ENCODE assay signal across 7 cellular contexts in genomic region chr9:97502222-97502983, GRCh38. TPM values are rescaled to one million over a fixed set of nuclear protein-coding genes. Genes with fewer than 3 reads are reported as not detected.
DNase-seq lines count a peak whose midpoint lies in the region; ATAC-seq and TF ChIP-seq lines count a peak whose summit lies in the region.

No MANE protein-coding gene starts in this region.

- peak overlapping the region; percentile 92 for H2AFZ ChIP-seq in PC-3 (ENCODE audit: low read length)

- TF ChIP-seq CTCF in PC-3 (conservative IDR thresholded peaks at IDR 0.05; ENCODE audit: low read depth, low read length), result no peak
- no peak for TF ChIP-seq CTCF in mucosa of descending colon (IDR thresholded peaks at IDR 0.05)

- no peak overlapping the region for H3K9ac ChIP-seq in PC-3 (ENCODE audit: low read length)

- peak; percentile 23 for ATAC-seq in GM19395 (IDR thresholded peaks at IDR 0.05; ENCODE audit: unreplicated experiment)
- peak; percentile 22; the same call in 1 of the 2 replicates for ATAC-seq in PC-3
- peak; percentile 28 for ATAC-seq in mucosa of descending colon
- no peak for ATAC-seq in HG03159 (IDR thresholded peaks at IDR 0.05; ENCODE audit: unreplicated experiment)

- CTCF ChIA-PET in PC-3 (lab: Charles Lee), result no interaction called here

- H3K9me3 ChIP-seq in PC-3 (ENCODE audit: low read length) (no peaks in the 10 kb centered on the region), mucosa of descending colon (no peaks in the 10 kb centered on the region)

- H3K36me3 ChIP-seq in PC-3 (ENCODE audit: low read depth, low read length), result no peaks in the 10 kb centered on the region
- no peaks in the 10 kb centered on the region for H3K36me3 ChIP-seq in mucosa of descending colon (ENCODE audit: low read depth)
- no peaks in the 10 kb centered on the region for H3K36me3 ChIP-seq in urinary bladder (ENCODE audit: insufficient read depth)

- H3K4me2 ChIP-seq in PC-3 (ENCODE audit: low read length), result peak overlapping the region; percentile 87

- H3K27me3 ChIP-seq in PC-3 (ENCODE audit: low read length), result peaks cover 10% of the 10 kb centered on the region; the same call in 1 of the 2 replicates

- H3F3A ChIP-seq in PC-3 (ENCODE audit: low read length, unreplicated experiment), result no peaks in the 10 kb centered on the region

- BruUV-seq in PC-3 (replicated peaks; lab: Mats Ljungman, UMichigan), result no TSS peak

- H4K20me1 ChIP-seq in PC-3 (ENCODE audit: low read length), result no peaks in the 10 kb centered on the region

- DNase-seq in PC-3 (no peak), ecto neural progenitor cell (ENCODE audit: low spot score) (peak; percentile 55), mucosa of descending colon (peak in 2 of 3 donors; percentile 14 to 38), EL (no peak)

- H3K79me2 ChIP-seq in PC-3 (ENCODE audit: low read length), result no peaks in the 10 kb centered on the region

- POLR2A ChIA-PET in PC-3 (lab: Charles Lee; ENCODE audit: unreplicated experiment), result no interaction called here

- intact Hi-C loops in PC-3 (cut with micrococcal nuclease), result no loop called here
- intact Hi-C loops in mucosa of descending colon (cut with DNase I, micrococcal nuclease), result no loop called here

- H3K27ac ChIP-seq in PC-3 (ENCODE audit: low read length) (no peak overlapping the region), urinary bladder (ENCODE audit: low read depth) (peak overlapping the region; percentile 62)

- H3K9me2 ChIP-seq in PC-3 (replicated peaks; ENCODE audit: low read length), result no peaks in the 10 kb centered on the region

- WGBS in urinary bladder, result 6% methylated on average over 49 of the region's 49 CpGs

- H3K4me3 ChIP-seq in PC-3 (ENCODE audit: low read length) (peak overlapping the region; percentile 71), mucosa of descending colon (peak overlapping the region; percentile 28), urinary bladder (ENCODE audit: low read depth, low read length) (peak overlapping the region; percentile 96)

- H3K4me1 ChIP-seq in PC-3 (ENCODE audit: insufficient read depth, low read length), result no peaks in the 10 kb centered on the region
- peaks cover 17% of the 10 kb centered on the region for H3K4me1 ChIP-seq in mucosa of descending colon (ENCODE audit: low read depth)
- H3K4me1 ChIP-seq in urinary bladder (ENCODE audit: insufficient read depth), result no peaks in the 10 kb centered on the region

RNA-seq across cellular contexts. Expression of gene TMOD1, which starts 0.9 kb away (rescaled TPM):
- total RNA-seq in PC-3 (2014; rRNA removed) (not detected in 2 replicates), mucosa of descending colon (10 to 100 TPM in 1 of 3 donors, 1 to 10 TPM in 2; 2.6 to 36.0 (median 3.9) TPM), urinary bladder (9.3 TPM)
- 36.6 TPM for polyA plus RNA-seq in urinary bladder

Comparison
In these comparisons a context has a peak if more than half of its experiments do, and no peak if none do; other contexts are left out.
1. DNase-seq: peak in ecto neural progenitor cell (single experiment) and mucosa of descending colon (2 of 3); none in PC-3 (single experiment) and EL (single experiment).
2. H3K4me3 ChIP-seq: peak in every context shown above with its lines; median percentile 96 in urinary bladder; 71 in PC-3; 28 in mucosa of descending colon.